ENCODE assay signal across 18 cellular contexts in genomic region chr19:5929646-5930045, GRCh38. TPM values are rescaled to one million over a fixed set of nuclear protein-coding genes. Genes with fewer than 3 reads are reported as not detected.
"Had no signal": no experiment of that assay in that cellular context is flagged by ENCODE, and none has a peak within 500 bp of the region (broad histone marks: within the 10 kb centered on the region; RNA-seq: fewer than 3 reads in every experiment).

No MANE protein-coding gene starts in this region.

- H3K9me3 ChIP-seq: heart left ventricle, thoracic aorta, upper lobe of right lung had no signal

- ATAC-seq: upper lobe of right lung had no signal

- H3K4me3 ChIP-seq: heart left ventricle, lung, thoracic aorta, upper lobe of right lung had no signal

- H3K4me1 ChIP-seq: parathyroid adenoma had no signal

- H3K27me3 ChIP-seq: heart left ventricle, upper lobe of right lung had no signal

- DNase-seq: activated CD4-positive, CD25-positive, alpha-beta regulatory T cell treated with anti-CD3 and anti-CD28 coated beads, Interleukin-2, amount 50 U/mL, for 72 hours; activated naive CD4-positive, alpha-beta T cell; aorta; effector memory CD4-positive, alpha-beta T cell; foreskin melanocyte; small intestine; stimulated activated CD4-positive, alpha-beta T cell treated with anti-CD3 and anti-CD28 coated beads, Interleukin-4, amount 100 ng/mL, for 4 hours; stimulated activated CD8-positive, alpha-beta memory T cell treated with anti-CD3 and anti-CD28 coated beads, Interleukin-4, amount 100 ng/mL, for 48 hours; SW 1271; T-helper 9 cell; upper lobe of right lung had no signal

- H3K27ac ChIP-seq: parathyroid adenoma, thoracic aorta, upper lobe of right lung had no signal

RNA-seq across cellular contexts. Expression of gene FUT5, which starts 59.3 kb away (rescaled TPM):
- total RNA-seq: activated CD8-positive, alpha-beta memory T cell treated with anti-CD3 and anti-CD28 coated beads for 36 hours; activated T-helper 1 cell treated with anti-CD3 and anti-CD28 coated beads, Interleukin-12 subunit alpha, Interleukin-12 subunit beta, Interleukin-2, Interleukin-4 antibody, amounts not matched to agents 30 ng/mL and 10 ng/mL and 1 ng/mL, durations not matched to agents 14 hours and 24 hours and 36 hours; aorta; fibroblast of lung; heart left ventricle; lung; thoracic aorta; upper lobe of right lung had no signal
- polyA plus RNA-seq: aorta, fibroblast of lung, heart left ventricle, lung, small intestine had no signal
